ENCODE assay signal across 18 cellular contexts in genomic region chr12:93484315-93484981, GRCh38. TPM values are rescaled to one million over a fixed set of nuclear protein-coding genes. Genes with fewer than 3 reads are reported as not detected.
DNase-seq lines count a peak whose midpoint lies in the region; ATAC-seq and TF ChIP-seq lines count a peak whose summit lies in the region.
"Had no signal": no experiment of that assay in that cellular context is flagged by ENCODE, and none has a peak within 500 bp of the region (broad histone marks: within the 10 kb centered on the region; RNA-seq: fewer than 3 reads in every experiment).

No MANE protein-coding gene starts in this region.

- no peak overlapping the region for H2AFZ ChIP-seq in neuronal stem cell (ENCODE audit: low read length)
- H2AFZ ChIP-seq: GM23338 had no signal

- no CpG with 5 or more reads among the region's 8 CpGs for WGBS in neuronal stem cell (ENCODE audit: extremely low coverage in 2 of 2, insufficient read length in 2 of 2, insufficient replicate concordance in 1 of 2), 2 donors

- ATAC-seq in left lobe of liver (peak; percentile 54), GM18907 (IDR thresholded peaks at IDR 0.05; ENCODE audit: unreplicated experiment) (no peak), HG02588 (IDR thresholded peaks at IDR 0.05; ENCODE audit: unreplicated experiment) (no peak)
- ATAC-seq: activated naive CD4-positive, alpha-beta T cell treated with anti-CD3 and anti-CD28 coated beads, Interleukin-2, amount 50 U/mL, for 72 hours; GM23338 had no signal

- no peak overlapping the region for H3K4ac ChIP-seq in neuronal stem cell (ENCODE audit: low read length)

- peaks cover 1% of the 10 kb centered on the region for H3K79me1 ChIP-seq in neuronal stem cell (ENCODE audit: low read depth, low read length)

- H3K14ac ChIP-seq in neuronal stem cell (ENCODE audit: low read length) = no peak overlapping the region

- no peak overlapping the region for H2AK5ac ChIP-seq in neuronal stem cell (ENCODE audit: low read depth, low read length)

- H3K4me3 ChIP-seq in AG10803 (ENCODE audit: low read length) (no peak overlapping the region), MG63 (no peak overlapping the region), neuronal stem cell (ENCODE audit: low read length in 2 of 2) (no peak overlapping the region)
- H3K4me3 ChIP-seq: GM23338, stomach, uterus had no signal

- no peaks in the 10 kb centered on the region for H3K4me1 ChIP-seq in neuronal stem cell (ENCODE audit: control insufficient read depth in 2 of 2, insufficient read depth in 1 of 2, low read depth in 1 of 2, low read length in 2 of 2)
- H3K4me1 ChIP-seq: uterus had no signal

- H2BK15ac ChIP-seq in neuronal stem cell (ENCODE audit: low read length) = no peak overlapping the region

- no peak overlapping the region for H4K8ac ChIP-seq in neuronal stem cell (ENCODE audit: low read depth, low read length)

- H3K18ac ChIP-seq in neuronal stem cell (ENCODE audit: low read length) = no peak overlapping the region

- H3K9me3 ChIP-seq in MG63 (no peaks in the 10 kb centered on the region), neuronal stem cell (replicated peaks in 1 of 2; ENCODE audit: control insufficient read depth in 2 of 2, insufficient read depth in 1 of 2, low read depth in 1 of 2, low read length in 2 of 2) (peaks cover 0 to 3% of the 10 kb centered on the region in 2 donors)
- H3K9me3 ChIP-seq: stomach, uterus had no signal

- H2BK5ac ChIP-seq in neuronal stem cell (ENCODE audit: low read length) = no peak overlapping the region

- TF ChIP-seq CTCF in AG10803 (conservative IDR thresholded peaks at IDR 0.05; ENCODE audit: low read length) = no peak

- no peak overlapping the region for H3K23ac ChIP-seq in neuronal stem cell (ENCODE audit: low read depth, low read length, poor library complexity)

- DNase-seq in AG10803 (ENCODE audit: low read depth) (peak; percentile 21), MG63 (peak; percentile 73), astrocyte of the hippocampus (ENCODE audit: low read depth, low spot score) (peak; percentile 40), left lobe of liver (ENCODE audit: low spot score) (no peak), neuronal stem cell (ENCODE audit: low spot score) (no peak)
- no peak for DNase-seq in stimulated activated CD4-positive, alpha-beta T cell treated with anti-CD3 and anti-CD28 coated beads, Interleukin-2, amount 100 ng/mL, for 24 hours
- DNase-seq: activated CD4-positive, alpha-beta T cell treated with anti-CD3 and anti-CD28 coated beads, Interleukin-2, amount 10 ng/mL, durations not matched to agents 7 days and 5 days; central memory CD4-positive, alpha-beta T cell; endodermal cell; NCI-H1930; NCI-H510A treated with DMSO at 0.1 percent for 48 hours; stomach; T-helper 9 cell; uterus had no signal

- peaks cover 70% of the 10 kb centered on the region for H3K36me3 ChIP-seq in MG63
- H3K36me3 ChIP-seq in neuronal stem cell (replicated peaks in 1 of 2; ENCODE audit: control insufficient read depth in 2 of 2, insufficient read depth in 2 of 2, low read length in 2 of 2) = peaks cover 34 to 98% of the 10 kb centered on the region in 2 donors
- H3K36me3 ChIP-seq: uterus had no signal

- H3K27ac ChIP-seq in neuronal stem cell (replicated peaks; ENCODE audit: low read length) = no peak overlapping the region
- H3K27ac ChIP-seq: stomach, uterus had no signal

- H3K27me3 ChIP-seq in MG63 (no peaks in the 10 kb centered on the region), neuronal stem cell (ENCODE audit: control insufficient read depth in 3 of 3, insufficient read depth in 3 of 3, low read depth in 1 of 3, low read length in 3 of 3) (no peaks in the 10 kb centered on the region)
- H3K27me3 ChIP-seq: stomach, uterus had no signal

- H2BK120ac ChIP-seq in neuronal stem cell (ENCODE audit: low read depth, low read length) = no peak overlapping the region

- H3K9ac ChIP-seq in neuronal stem cell (ENCODE audit: low read depth, low read length, poor library complexity) = no peak overlapping the region

- H4K91ac ChIP-seq in neuronal stem cell (ENCODE audit: low read depth, low read length, poor library complexity) = no peak overlapping the region

- H3K4me2 ChIP-seq in neuronal stem cell (ENCODE audit: insufficient read depth, low read length, poor library complexity, severe bottlenecking) = no peak overlapping the region
- H3K4me2 ChIP-seq: GM23338 had no signal

- H2BK12ac ChIP-seq in neuronal stem cell (ENCODE audit: low read length) = no peak overlapping the region

RNA-seq across cellular contexts. Expression of gene MRPL42, which starts 17.1 kb away (rescaled TPM):
- 131 TPM in 2 replicates for total RNA-seq in MG63 (2014; rRNA removed; shearing (Covaris generic); ENCODE audit: low replicate concordance)
- 25.4 TPM for total RNA-seq in left lobe of liver
- 127 TPM for polyA plus RNA-seq in neuronal stem cell (2013, experiment 1 of 2)
- polyA plus RNA-seq in neuronal stem cell (2013, experiment 2 of 2) = 137 TPM

RNA-seq across cellular contexts. Expression of gene UBE2N, which starts 42.7 kb away (rescaled TPM):
- total RNA-seq in MG63 (2014; rRNA removed; shearing (Covaris generic); ENCODE audit: low replicate concordance) = 69.7 and 115 TPM in 2 replicates
- total RNA-seq in left lobe of liver = 25.1 TPM
- polyA plus RNA-seq in neuronal stem cell (2013, experiment 1 of 2) = 174 TPM
- polyA plus RNA-seq in neuronal stem cell (2013, experiment 2 of 2) = 180 TPM

Comparison
In these comparisons a context has a peak if more than half of its experiments do, and no peak if none do; other contexts are left out.
1. DNase-seq: peak in AG10803 (single experiment), MG63 (single experiment) and astrocyte of the hippocampus (single experiment); none in left lobe of liver (single experiment), neuronal stem cell (single experiment) and stimulated activated CD4-positive, alpha-beta T cell treated with anti-CD3 and anti-CD28 coated beads, Interleukin-2, amount 100 ng/mL, for 24 hours (0 of 2).